ENCODE assay signal across 8 cellular contexts in the genomic region with DNA sequence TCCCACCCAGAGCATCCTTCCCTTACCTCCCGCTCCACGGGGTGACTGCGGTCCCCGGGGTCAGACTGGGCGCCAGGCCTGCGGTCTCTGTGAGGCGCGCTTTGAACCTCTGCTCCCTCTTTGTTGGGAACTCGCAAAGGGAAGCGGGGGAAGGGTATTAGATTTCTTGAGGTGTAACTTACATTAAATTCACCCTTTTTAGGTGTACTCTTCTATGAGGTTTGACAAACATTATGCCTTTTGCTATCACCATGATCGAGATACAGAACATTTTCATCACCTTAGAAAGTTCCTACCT. TPM values are rescaled to one million over a fixed set of nuclear protein-coding genes. Genes with fewer than 3 reads are reported as not detected.
DNase-seq lines count a peak whose midpoint lies in the region; ATAC-seq, FAIRE-seq and TF ChIP-seq lines count a peak whose summit lies in the region.

No MANE protein-coding gene starts in this region.

- peak overlapping the region; percentile 88 for H2AFZ ChIP-seq in neural cell (ENCODE audit: low read depth, low read length)

- peak overlapping the region; percentile 100 for H3K4me3 ChIP-seq in CD4-positive, CD25-positive, alpha-beta regulatory T cell (ENCODE audit: low read depth, low read length)
- H3K4me3 ChIP-seq in MG63 (peak overlapping the region; percentile 82), neural cell (ENCODE audit: low read length) (peak overlapping the region; percentile 94)

- peak overlapping the region; percentile 96 to 99 (median 98) for H3K4me3 Mint-ChIP-seq in CD4-positive, CD25-positive, alpha-beta regulatory T cell
- peak overlapping the region; percentile 97 for H3K4me3 Mint-ChIP-seq in dendritic cell treated with granulocyte-macrophage colony-stimulating factor and Interleukin-4, amounts not matched to agents 40 ng/mL and 50 ng/mL, for 4 days

- intact Hi-C loops in dendritic cell treated with granulocyte-macrophage colony-stimulating factor and Interleukin-4, amounts not matched to agents 40 ng/mL and 50 ng/mL, for 4 days (cut with micrococcal nuclease), result loop anchor here (5.0 kb wide), 4 partner anchors 47 to 307 kb away; a partner anchor contains a TSS

- H3F3A ChIP-seq in neural cell (ENCODE audit: insufficient read depth, low read length, poor library complexity, severe bottlenecking), result no peaks in the 10 kb centered on the region

- H3K36me3 Mint-ChIP-seq in CD4-positive, CD25-positive, alpha-beta regulatory T cell, result peaks cover 20% of the 10 kb centered on the region
- peaks cover 23% of the 10 kb centered on the region for H3K36me3 Mint-ChIP-seq in dendritic cell treated with granulocyte-macrophage colony-stimulating factor and Interleukin-4, amounts not matched to agents 40 ng/mL and 50 ng/mL, for 4 days (ENCODE audit: low read depth)

- no peak for TF ChIP-seq RAD21 in neural cell (conservative IDR thresholded peaks at IDR 0.05)

- H3K27me3 ChIP-seq in CD4-positive, CD25-positive, alpha-beta regulatory T cell (ENCODE audit: control insufficient read depth, insufficient read depth, low read length), result no peaks in the 10 kb centered on the region
- H3K27me3 ChIP-seq in MG63 (no peaks in the 10 kb centered on the region), neural cell (ENCODE audit: insufficient read depth, low read depth, low read length) (no peaks in the 10 kb centered on the region)

- H3K27ac Mint-ChIP-seq in CD4-positive, CD25-positive, alpha-beta regulatory T cell, result peak overlapping the region; percentile 74 to 95 (median 93)
- peak overlapping the region; percentile 90 for H3K27ac Mint-ChIP-seq in dendritic cell treated with granulocyte-macrophage colony-stimulating factor and Interleukin-4, amounts not matched to agents 40 ng/mL and 50 ng/mL, for 4 days

- FAIRE-seq in HTR-8/SVneo (lab: Jason Lieb, UNC), result no peak

- no peaks in the 10 kb centered on the region for H4K20me1 ChIP-seq in neural cell (ENCODE audit: insufficient read depth)

- peak overlapping the region; percentile 84 for H3K27ac ChIP-seq in CD4-positive, CD25-positive, alpha-beta regulatory T cell (ENCODE audit: insufficient read depth, low read length, poor library complexity, severe bottlenecking)
- H3K27ac ChIP-seq in neural cell (ENCODE audit: low read length), result peak overlapping the region; percentile 94

- no peak for DNase-seq in CD4-positive, CD25-positive, alpha-beta regulatory T cell
- DNase-seq in MG63 (no peak), GM03348 (ENCODE audit: low spot score) (no peak), DMS53 treated with DMSO at 0.1 percent for 48 hours (lab: John Stamatoyannopoulos, UW; ENCODE audit: unreplicated experiment) (no peak), HTR-8/SVneo (ENCODE audit: insufficient read length, low spot score) (no peak)

- H3K9me3 Mint-ChIP-seq in CD4-positive, CD25-positive, alpha-beta regulatory T cell, result no peaks in the 10 kb centered on the region
- no peaks in the 10 kb centered on the region for H3K9me3 Mint-ChIP-seq in dendritic cell treated with granulocyte-macrophage colony-stimulating factor and Interleukin-4, amounts not matched to agents 40 ng/mL and 50 ng/mL, for 4 days

- TF ChIP-seq EP300 in neural cell (conservative IDR thresholded peaks at IDR 0.05; ENCODE audit: poor library complexity, severe bottlenecking), result no peak

- H3K4me2 ChIP-seq in neural cell (ENCODE audit: low read length), result peak overlapping the region; percentile 56

- H3K79me2 ChIP-seq in neural cell (replicated peaks; ENCODE audit: insufficient read depth, low read length), result peaks cover 45% of the 10 kb centered on the region

- H3K9me2 ChIP-seq in neural cell (ENCODE audit: insufficient read depth, low read length), result no peaks in the 10 kb centered on the region

- peaks cover 14% of the 10 kb centered on the region for H3K36me3 ChIP-seq in CD4-positive, CD25-positive, alpha-beta regulatory T cell (ENCODE audit: control insufficient read depth, insufficient read depth, low read length)
- peaks cover 14% of the 10 kb centered on the region for H3K36me3 ChIP-seq in MG63
- peaks cover 9% of the 10 kb centered on the region for H3K36me3 ChIP-seq in neural cell (ENCODE audit: insufficient read depth, low read length)

- peaks cover 41% of the 10 kb centered on the region for H3K4me1 ChIP-seq in CD4-positive, CD25-positive, alpha-beta regulatory T cell (ENCODE audit: control insufficient read depth, insufficient read depth, low read length, poor library complexity, severe bottlenecking)

- no peaks in the 10 kb centered on the region for H3K9me3 ChIP-seq in CD4-positive, CD25-positive, alpha-beta regulatory T cell (ENCODE audit: control insufficient read depth in 2 of 2, low read length in 2 of 2)
- H3K9me3 ChIP-seq in MG63, result no peaks in the 10 kb centered on the region
- H3K9me3 ChIP-seq in neural cell (ENCODE audit: low read length), result peaks cover 4% of the 10 kb centered on the region

- H3K4me1 Mint-ChIP-seq in CD4-positive, CD25-positive, alpha-beta regulatory T cell, result peaks cover 30 to 52% (median 46%) of the 10 kb centered on the region in 4 donors
- H3K4me1 Mint-ChIP-seq in dendritic cell treated with granulocyte-macrophage colony-stimulating factor and Interleukin-4, amounts not matched to agents 40 ng/mL and 50 ng/mL, for 4 days (ENCODE audit: low read depth), result peaks cover 34% of the 10 kb centered on the region

- no peak for TF ChIP-seq CTCF in neural cell (IDR thresholded peaks at IDR 0.05; ENCODE audit: poor library complexity, severe bottlenecking)

- no peak for ATAC-seq in CD4-positive, CD25-positive, alpha-beta regulatory T cell (ENCODE audit: low read depth in 2 of 2)
- no peak for ATAC-seq in HG02840 (IDR thresholded peaks at IDR 0.05; ENCODE audit: low FRiP score, unreplicated experiment)

- peak overlapping the region; percentile 93 for H3K9ac ChIP-seq in neural cell (ENCODE audit: low read length)

- H3K27me3 Mint-ChIP-seq in CD4-positive, CD25-positive, alpha-beta regulatory T cell, result no peaks in the 10 kb centered on the region
- H3K27me3 Mint-ChIP-seq in dendritic cell treated with granulocyte-macrophage colony-stimulating factor and Interleukin-4, amounts not matched to agents 40 ng/mL and 50 ng/mL, for 4 days, result no peaks in the 10 kb centered on the region

TF ChIP-seq in neural cell, 6 proteins besides CTCF, POLR2A, EP300 and RAD21:
- TF ChIP-seq MXI1 (conservative IDR thresholded peaks at IDR 0.05; ENCODE audit: poor library complexity, severe bottlenecking), result no peak
- TF ChIP-seq TAF1 (IDR thresholded peaks at IDR 0.05; ENCODE audit: low read depth), result no peak
- no peak for TF ChIP-seq SMC3 (conservative IDR thresholded peaks at IDR 0.05; ENCODE audit: poor library complexity)

RNA-seq across cellular contexts. Expression of a gene that starts 0.6 kb away (rescaled TPM):
- 33.1 TPM for total RNA-seq in CD4-positive, CD25-positive, alpha-beta regulatory T cell
- polyA plus RNA-seq in CD4-positive, CD25-positive, alpha-beta regulatory T cell, result 100 to 1,000 TPM; 109 to 118 (median 114) TPM
- 12.3 and 13.9 TPM in 2 replicates for total RNA-seq in MG63 (2014; rRNA removed; shearing (Covaris generic); ENCODE audit: low replicate concordance)
- 136 and 147 TPM in 2 replicates for polyA plus RNA-seq in neural cell
- polyA minus RNA-seq in neural cell, result 113 and 116 TPM in 2 replicates
